Comparison of ENCODE assay signal across 8 cellular contexts in the genomic region with DNA sequence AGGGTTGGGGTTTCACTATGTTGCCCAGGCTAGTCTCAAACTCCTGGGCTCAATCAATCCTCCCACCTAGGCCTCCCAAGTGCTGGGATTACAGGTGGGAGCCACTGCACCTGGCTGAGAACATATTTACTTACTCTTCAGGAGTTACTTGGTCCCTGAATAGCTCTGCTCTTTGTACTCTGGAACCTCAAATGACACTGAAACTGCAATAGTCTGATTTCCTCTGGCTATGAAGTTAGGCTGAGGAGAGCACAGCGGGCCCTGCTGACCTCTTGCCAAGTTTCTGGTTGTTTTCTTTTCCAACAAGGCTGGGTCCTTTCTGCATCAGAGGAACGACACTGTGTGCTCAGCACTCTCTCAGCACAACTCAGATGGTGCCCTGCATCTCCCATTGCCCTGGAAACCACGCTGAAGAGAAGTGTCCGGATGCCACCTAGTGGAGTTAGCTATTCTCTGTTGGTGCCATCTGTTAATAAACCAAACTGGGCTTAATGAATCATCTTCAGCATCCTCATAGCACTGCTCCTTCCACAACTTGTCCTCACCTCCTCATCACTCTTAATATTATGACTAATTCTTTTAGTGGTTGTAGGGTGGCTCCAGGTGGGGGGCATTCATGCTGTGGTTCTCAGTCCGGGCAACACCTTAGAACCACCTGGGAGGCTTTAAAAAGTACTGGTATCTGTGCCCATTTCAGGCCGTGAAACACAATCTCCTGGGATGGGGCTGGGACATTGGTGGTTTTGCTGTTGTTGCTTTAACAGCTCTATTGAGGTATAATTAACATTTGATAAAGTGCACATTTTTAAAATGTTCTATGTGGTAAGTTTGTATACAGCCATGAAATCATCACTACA.
DNase-seq lines count a peak whose midpoint lies in the region; ATAC-seq lines count a peak whose summit lies in the region.

No MANE protein-coding gene starts in this region.

- DNase-seq in CMK (ENCODE audit: low read depth) (peak; percentile 12), NCI-H2227 treated with DMSO at 0.1 percent for 48 hours (lab: John Stamatoyannopoulos, UW) (peak; percentile 81), ecto neural progenitor cell (ENCODE audit: low spot score) (peak; percentile 57), medulla oblongata (ENCODE audit: extremely low spot score) (peak; percentile 94)
- DNase-seq in activated CD4-positive, alpha-beta T cell treated with anti-CD3 and anti-CD28 coated beads for 4 hours: peak; percentile 37 to 42
- DNase-seq in stimulated activated CD8-positive, alpha-beta memory T cell treated with anti-CD3 and anti-CD28 coated beads, Interleukin-4, amount 100 ng/mL, for 48 hours: peak; percentile 60

- ATAC-seq in GM19324 (IDR thresholded peaks at IDR 0.05; ENCODE audit: low FRiP score, unreplicated experiment): peak; percentile 84
- ATAC-seq in HG03354 (IDR thresholded peaks at IDR 0.05; ENCODE audit: poor library complexity, severe bottlenecking, unreplicated experiment): peak; percentile 89

Comparison
In these comparisons a context has a peak if more than half of its experiments do, and no peak if none do; other contexts are left out.
1. Peak in every context shown above with its lines: DNase-seq and ATAC-seq.
2. DNase-seq: peak in every context shown above with its lines; median percentile 94 in medulla oblongata; 81 in NCI-H2227 treated with DMSO at 0.1 percent for 48 hours; 60 in stimulated activated CD8-positive, alpha-beta memory T cell treated with anti-CD3 and anti-CD28 coated beads, Interleukin-4, amount 100 ng/mL, for 48 hours; 57 in ecto neural progenitor cell; 40 in activated CD4-positive, alpha-beta T cell treated with anti-CD3 and anti-CD28 coated beads for 4 hours; 12 in CMK.